ENCODE assay signal across 33 cellular contexts in the genomic region with DNA sequence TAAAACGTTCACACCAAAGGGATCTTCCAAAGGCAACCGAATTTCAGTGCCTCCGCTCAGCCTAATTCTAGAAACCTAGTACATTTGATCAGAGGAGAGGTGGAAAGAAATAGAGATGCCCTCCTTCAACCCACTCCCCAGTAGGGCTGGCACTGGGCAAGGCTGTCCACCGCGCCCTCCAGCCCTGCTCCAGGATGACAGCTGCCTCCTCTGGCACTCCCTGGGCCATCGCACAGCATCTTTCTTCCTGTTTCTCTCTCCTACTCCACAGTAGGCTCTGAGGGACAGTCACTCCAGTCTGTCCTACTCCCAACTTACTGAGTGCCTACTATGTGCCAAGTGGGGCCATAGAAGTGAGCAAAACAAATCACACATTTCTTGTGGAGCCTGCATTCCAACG.
"Had no signal": no experiment of that assay in that cellular context is flagged by ENCODE, and none has a peak within 500 bp of the region (broad histone marks: within the 10 kb centered on the region; RNA-seq: fewer than 3 reads in every experiment).

No MANE protein-coding gene starts in this region.

- FAIRE-seq: bronchial epithelial cell, TTC549 had no signal

- H3K27ac ChIP-seq: ascending aorta, body of pancreas, Peyer's patch, RWPE1, SJCRH30 had no signal

- H3K9me3 ChIP-seq: ascending aorta, body of pancreas, Peyer's patch, SJCRH30, SK-N-SH had no signal

- DNase-seq: activated CD4-positive, alpha-beta memory T cell treated with anti-CD3 and anti-CD28 coated beads for 36 hours; activated CD4-positive, alpha-beta T cell treated with anti-CD3 and anti-CD28 coated beads, Interleukin-2, amount 10 ng/mL, durations not matched to agents 7 days and 5 days; activated CD4-positive, CD25-positive, alpha-beta regulatory T cell; activated CD8-positive, alpha-beta memory T cell treated with anti-CD3 and anti-CD28 coated beads for 24 hours; activated effector memory CD4-positive, alpha-beta T cell treated with anti-CD3 and anti-CD28 coated beads, Interleukin-2, amount 50 U/mL, for 16 hours; activated naive CD4-positive, alpha-beta T cell treated with Interleukin-2 at 50 U/mL for 16 hours; activated naive CD8-positive, alpha-beta T cell treated with anti-CD3 and anti-CD28 coated beads, Interleukin-2, amount 50 U/mL, for 24 hours; activated T-cell treated with anti-CD3 and anti-CD28 coated beads, Interleukin-2, amount 50 U/mL, for 4 hours; amniotic stem cell; body of pancreas; central memory CD4-positive, alpha-beta T cell; Kasumi-1; KBM-7; NCI-H1048; NCI-H146; NCI-H1930; NCI-H2171; NCI-H2227 treated with DMSO at 0.1 percent for 48 hours; NCI-H446 treated with DMSO at 0.1 percent for 48 hours; NCI-H524 treated with DMSO at 0.1 percent for 48 hours; NCI-H82; NK-92 treated with Interleukin-12 subunit alpha and Interleukin-12 subunit beta, amount 100 ng/mL, for 24 hours; OCI-M1; Peyer's patch; Right ventricle myocardium superior; SJCRH30; SK-N-SH; SW 1271 had no signal

- H3K4me2 ChIP-seq: SK-N-SH had no signal

- H3K27me3 ChIP-seq: ascending aorta, body of pancreas, Peyer's patch, SJCRH30 had no signal

- H3K36me3 ChIP-seq: ascending aorta, Peyer's patch, SJCRH30 had no signal

- H3K9ac ChIP-seq: SK-N-SH had no signal

- H3K4me1 ChIP-seq: ascending aorta, body of pancreas, Peyer's patch had no signal

- ATAC-seq: activated naive CD4-positive, alpha-beta T cell treated with anti-CD3 and anti-CD28 coated beads, Interleukin-2, amount 50 U/mL, for 72 hours; activated naive CD8-positive, alpha-beta T cell treated with anti-CD3 and anti-CD28 coated beads, Interleukin-2, amount 50 U/mL, for 24 hours; activated T-cell treated with anti-CD3 and anti-CD28 coated beads, Interleukin-2, amount 50 U/mL, for 4 hours; body of pancreas had no signal

- H3K4me3 ChIP-seq: ascending aorta, body of pancreas, Peyer's patch, SJCRH30 had no signal
